23 cellular contexts compared by ENCODE assay signal in the genomic region with DNA sequence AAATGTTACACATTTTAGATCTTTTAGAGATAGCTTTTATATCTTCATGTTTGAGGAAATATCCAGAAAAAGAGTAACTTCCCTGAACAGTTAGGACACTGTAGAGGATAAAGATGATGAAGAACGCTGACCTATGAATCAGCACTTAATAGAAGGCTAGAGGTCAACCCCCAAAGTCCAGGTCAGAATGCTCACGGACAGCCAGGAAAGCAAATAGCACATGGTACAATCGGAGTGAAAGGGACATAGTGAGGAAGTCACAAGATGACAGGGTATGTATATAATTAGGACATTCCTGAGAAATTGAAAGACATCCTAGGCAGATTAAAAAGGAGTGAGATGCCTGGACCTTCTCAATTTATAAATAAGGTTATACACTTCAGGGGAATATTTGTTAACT. TPM values are rescaled to one million over a fixed set of nuclear protein-coding genes. Genes with fewer than 3 reads are reported as not detected.
A peak's percentile ranks its signal among the peaks of the same experiment; 100 is the strongest.
DNase-seq lines count a peak whose midpoint lies in the region; ATAC-seq and TF ChIP-seq lines count a peak whose summit lies in the region.
"Had no signal": no experiment of that assay in that cellular context is flagged by ENCODE, and none has a peak within 500 bp of the region (broad histone marks: within the 10 kb centered on the region; RNA-seq: fewer than 3 reads in every experiment).

No MANE protein-coding gene starts in this region.

- H3K27me3 ChIP-seq in ovary, result no peaks in the 10 kb centered on the region

- no peaks in the 10 kb centered on the region for H3K36me3 ChIP-seq in ovary

- peak; percentile 2 for DNase-seq in Caki2 (ENCODE audit: low read depth)
- DNase-seq in LNCaP clone FGC (ENCODE audit: low read depth), result peak; percentile 26
- DNase-seq in foreskin melanocyte, result peak; percentile 33
- DNase-seq in mesothelial cell of epicardium (ENCODE audit: low spot score in 2 of 2, unreplicated experiment in 2 of 2), result no peak
- DNase-seq in left colon, result no peak
- DNase-seq in ovary, result no peak
- DNase-seq: AML-193, DMS 273 treated with DMSO at 0.1 percent for 48 hours, HCEC 1CT, KG1, NCI-H1436, NCI-H2029 treated with DMSO at 0.1 percent for 48 hours, NCI-H2171 treated with DMSO at 0.1 percent for 48 hours, NCI-H446, NCI-H748 treated with DMSO at 0.1 percent for 48 hours, SHP77, T-helper 17 cell had no signal

- H3K4me3 Mint-ChIP-seq in mesothelial cell of epicardium, result no peak overlapping the region
- H3K4me3 Mint-ChIP-seq: GM23338, T-helper 17 cell had no signal

- ATAC-seq in GM18909 (IDR thresholded peaks at IDR 0.05; ENCODE audit: poor library complexity, unreplicated experiment), result no peak
- no peak for ATAC-seq in left colon
- ATAC-seq: GM12878, T-helper 17 cell had no signal

- H3K9me3 ChIP-seq in ovary, result no peaks in the 10 kb centered on the region

- WGBS in ovary, 3 donors, result 17 to 35% (median 30%) methylated on average over 3 of the region's 3 CpGs

- no peaks in the 10 kb centered on the region for H3K4me1 ChIP-seq in ovary (ENCODE audit: insufficient read depth)

- H3K9me3 Mint-ChIP-seq in mesothelial cell of epicardium, result no peaks in the 10 kb centered on the region

- in situ Hi-C loops in Caki2 (cut with HindIII; ENCODE audit: low pct_unique_long_range_greater_than_20kb, low sequenced_read_pairs), result no loop called here

- H3K27ac ChIP-seq in ovary, result no peak overlapping the region
- H3K27ac ChIP-seq: C4-2B had no signal

- H3K27ac Mint-ChIP-seq in mesothelial cell of epicardium, result peak overlapping the region; percentile 10
- H3K27ac Mint-ChIP-seq: GM23338, T-helper 17 cell had no signal

- H3K4me3 ChIP-seq in LNCaP clone FGC (ENCODE audit: low read depth, low read length) (no peak overlapping the region), ovary (no peak overlapping the region)
- H3K4me3 ChIP-seq: GM12878, GM23338 had no signal

- H3K27me3 Mint-ChIP-seq in mesothelial cell of epicardium (ENCODE audit: low read depth), result peaks cover 29% of the 10 kb centered on the region
- H3K27me3 Mint-ChIP-seq: T-helper 17 cell had no signal

- TF ChIP-seq POLR2A in ovary (IDR thresholded peaks at IDR 0.05), result no peak

- no peak for TF ChIP-seq EP300 in ovary (IDR thresholded peaks at IDR 0.05)

- intact Hi-C loops in left colon (cut with DNase I, micrococcal nuclease) (no loop called here), ovary (cut with DNase I) (no loop called here)

- peaks cover 30% of the 10 kb centered on the region for H3K4me1 Mint-ChIP-seq in mesothelial cell of epicardium
- H3K4me1 Mint-ChIP-seq: T-helper 17 cell had no signal

- H3K36me3 Mint-ChIP-seq in mesothelial cell of epicardium, result no peaks in the 10 kb centered on the region

- TF ChIP-seq CTCF in LNCaP clone FGC (IDR thresholded peaks at IDR 0.05; ENCODE audit: control insufficient read depth, extremely low read depth, insufficient read depth), result no peak
- no peak for TF ChIP-seq CTCF in mesothelial cell of epicardium (IDR thresholded peaks at IDR 0.05; ENCODE audit: unreplicated experiment)
- TF ChIP-seq CTCF in ovary (IDR thresholded peaks at IDR 0.05), result no peak

RNA-seq across cellular contexts. Expression of a gene that starts 55.1 kb away (rescaled TPM):
- total RNA-seq in Caki2 (2014; rRNA removed; shearing (Covaris generic); ENCODE audit: low replicate concordance), result not detected in 2 replicates
- 3.6 to 4.0 TPM (median 3.8 TPM) in 3 replicates for total RNA-seq in mesothelial cell of epicardium
- not detected for total RNA-seq in left colon
- under 1 TPM in 2 of 7 donors, not detected in 5; 0.26 to 0.46 TPM for total RNA-seq in ovary
- polyA plus RNA-seq in ovary, result under 1 TPM; 0.07 to 0.52 TPM
- total RNA-seq: GM23338, M059J, OCI-LY7, T-helper 17 cell had no signal
- polyA plus RNA-seq: GM23338 had no signal

Comparison
In these comparisons a context has a peak if more than half of its experiments do, and no peak if none do; other contexts are left out.
1. DNase-seq: peak in Caki2 (single experiment), LNCaP clone FGC (single experiment) and foreskin melanocyte (single experiment); none in mesothelial cell of epicardium (0 of 2), left colon (0 of 2) and ovary (0 of 5).